15 cellular contexts compared by ENCODE assay signal in genomic region chr17:49589556-49589885, GRCh38. TPM values are rescaled to one million over a fixed set of nuclear protein-coding genes. Genes with fewer than 3 reads are reported as not detected.
"Had no signal": no experiment of that assay in that cellular context is flagged by ENCODE, and none has a peak within 500 bp of the region (broad histone marks: within the 10 kb centered on the region; RNA-seq: fewer than 3 reads in every experiment).

No MANE protein-coding gene starts in this region.

- DNase-seq: activated CD4-positive, alpha-beta memory T cell treated with anti-CD3 and anti-CD28 coated beads, Interleukin-2, amount 10 ng/mL, durations not matched to agents 7 days and 5 days; activated CD4-positive, alpha-beta T cell treated with anti-CD3 and anti-CD28 coated beads for 4 hours; activated gamma-delta T cell; activated T-cell treated with anti-CD3 and anti-CD28 coated beads, Interleukin-2, amount 50 U/mL, for 4 hours; body of pancreas; left cardiac atrium; lower lobe of right lung; stimulated activated CD4-positive, alpha-beta T cell treated with anti-CD3 and anti-CD28 coated beads, Interleukin-1b, Interleukin-23, amount 100 ng/mL, for 48 hours; thyroid gland; uterus had no signal

- ATAC-seq: activated naive CD4-positive, alpha-beta T cell treated with anti-CD3 and anti-CD28 coated beads, Interleukin-2, amount 50 U/mL, for 72 hours; activated T-cell treated with anti-CD3 and anti-CD28 coated beads, Interleukin-2, amount 50 U/mL, for 4 hours; body of pancreas; gastroesophageal sphincter; left cardiac atrium; lower lobe of right lung; WTC11 had no signal

- H3K4me3 ChIP-seq: body of pancreas, gastroesophageal sphincter, lower lobe of right lung, thyroid gland, uterus had no signal

- H3K27ac ChIP-seq: body of pancreas, lower lobe of right lung, parathyroid adenoma, thyroid gland, uterus had no signal

- H3K36me3 ChIP-seq: uterus had no signal

- H3K9me3 ChIP-seq: body of pancreas, gastroesophageal sphincter, lower lobe of right lung, thyroid gland, uterus had no signal

- H3K27me3 ChIP-seq: body of pancreas, gastroesophageal sphincter, thyroid gland, uterus had no signal

- H3K4me1 ChIP-seq: body of pancreas, gastroesophageal sphincter, lower lobe of right lung, parathyroid adenoma, thyroid gland, uterus had no signal

RNA-seq across cellular contexts. Expression of gene NXPH3, which starts 13.8 kb away (rescaled TPM):
- total RNA-seq: activated CD4-positive, alpha-beta memory T cell treated with anti-CD3 and anti-CD28 coated beads, Interleukin-2, amount 10 ng/mL, durations not matched to agents 7 days and 5 days; T-helper 2 cell treated with Interferon-gamma antibody and Interleukin-4, amounts not matched to agents 100 ng/mL and 5 ng/mL, for 36 hours had no signal
